In genomic region chr11:73757598-73757997, GRCh38 we compare ENCODE assay signal across 1 cellular context.
TF ChIP-seq lines count a peak whose summit lies in the region.

No MANE protein-coding gene starts in this region.

TF ChIP-seq in K562, 482 proteins besides CTCF, POLR2A, EP300 and RAD21:
- TF ChIP-seq CEBPG (CRISPR knock-in tag; IDR thresholded peaks at IDR 0.05): peak; percentile 13; the same call in 1 of the 2 replicates
- TF ChIP-seq CEBPG (tag; conservative IDR thresholded peaks at IDR 0.05 in 1 of 2, IDR thresholded peaks at IDR 0.05 in 1 of 2): peak; percentile 53 to 83; a peak in 3 of 4 replicates
- TF ChIP-seq HDAC6 (IDR thresholded peaks at IDR 0.05; ENCODE audit: low read depth, low read length): no peak
- peak; percentile 92 for TF ChIP-seq CEBPB (tag; IDR thresholded peaks at IDR 0.05)
TF ChIP-seq in K562: peak in this region for 2.
